Comparison of ENCODE assay signal across 14 cellular contexts in the genomic region with DNA sequence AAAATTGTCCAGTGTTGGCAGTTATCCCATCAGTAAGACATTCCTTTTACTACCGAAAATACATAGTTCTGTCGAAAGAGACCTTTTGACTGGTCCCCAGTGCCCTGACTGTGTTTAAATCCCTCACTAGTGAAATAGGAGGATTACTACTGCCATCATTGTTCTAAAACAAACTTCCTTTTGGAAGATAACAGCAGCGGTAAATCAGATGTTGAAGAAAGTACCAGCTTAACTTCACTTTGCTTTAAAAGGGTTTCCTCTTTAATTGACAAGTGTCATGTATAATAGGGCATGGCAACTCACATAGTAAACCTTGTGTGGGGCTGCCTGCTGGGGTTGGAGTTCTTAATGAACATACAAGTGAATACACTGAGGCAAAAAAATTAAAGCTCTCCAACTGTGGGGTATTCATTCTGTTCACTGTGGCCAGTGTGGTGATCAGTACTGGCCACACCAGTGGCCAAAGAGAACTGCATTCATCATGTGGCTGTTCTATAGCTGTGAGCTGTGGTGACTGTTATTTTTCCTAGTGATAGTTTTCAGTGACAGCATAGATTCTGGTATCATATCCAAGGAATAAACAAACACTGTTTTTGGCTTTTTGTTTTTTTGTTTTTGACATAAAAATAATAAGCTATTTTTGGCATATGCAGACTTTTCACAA.
DNase-seq lines count a peak whose midpoint lies in the region; ATAC-seq and TF ChIP-seq lines count a peak whose summit lies in the region.
"Had no signal": no experiment of that assay in that cellular context is flagged by ENCODE, and none has a peak within 500 bp of the region (broad histone marks: within the 10 kb centered on the region; RNA-seq: fewer than 3 reads in every experiment).

No MANE protein-coding gene starts in this region.

- no peaks in the 10 kb centered on the region for H3K9me2 ChIP-seq in GM23248 (ENCODE audit: insufficient read depth)

- dilution Hi-C loops in mammary epithelial cell (cut with HindIII; ENCODE audit: low sequenced_read_pairs): no loop called here

- no peak overlapping the region for H2AFZ ChIP-seq in GM23248
- H2AFZ ChIP-seq in mammary epithelial cell (ENCODE audit: low read depth, low read length): no peak overlapping the region
- no peak overlapping the region for H2AFZ ChIP-seq in smooth muscle cell (ENCODE audit: low read depth)

- peak overlapping the region; percentile 54 for H3K4me2 ChIP-seq in GM23248 (ENCODE audit: unreplicated experiment)
- peak overlapping the region; percentile 7 for H3K4me2 ChIP-seq in mammary epithelial cell (ENCODE audit: insufficient read depth, low read depth, low read length)
- H3K4me2 ChIP-seq in smooth muscle cell: peak overlapping the region; percentile 76

- H3K36me3 ChIP-seq in GM23248 (ENCODE audit: low read depth) (no peaks in the 10 kb centered on the region), mammary epithelial cell (ENCODE audit: insufficient read depth, low read length) (no peaks in the 10 kb centered on the region), smooth muscle cell (ENCODE audit: low read depth) (no peaks in the 10 kb centered on the region)

- DNase-seq in GM23248 (no peak), mammary epithelial cell (no peak), left lobe of liver (ENCODE audit: low spot score) (no peak), smooth muscle cell (lab: John Stamatoyannopoulos, UW; ENCODE audit: unreplicated experiment) (no peak), iPS-NIHi7 (ENCODE audit: extremely low spot score) (no peak), NCI-H510A treated with DMSO at 0.1 percent for 48 hours (lab: John Stamatoyannopoulos, UW) (no peak)
- DNase-seq in stimulated activated naive CD4-positive, alpha-beta T cell (lab: John Stamatoyannopoulos, UW): no peak
- DNase-seq: activated CD4-positive, alpha-beta memory T cell treated with anti-CD3 and anti-CD28 coated beads, Interleukin-2, amount 10 ng/mL, durations not matched to agents 7 days and 5 days; amygdala; mesendoderm; NCI-H187 treated with DMSO at 0.1 percent for 48 hours; NCI-H510A; nucleus accumbens had no signal

- peaks cover 27% of the 10 kb centered on the region for H3F3A ChIP-seq in GM23248 (ENCODE audit: insufficient read depth)
- peaks cover 16% of the 10 kb centered on the region for H3F3A ChIP-seq in smooth muscle cell (ENCODE audit: low read depth)

- BruUV-seq in mammary epithelial cell (replicated peaks; lab: Mats Ljungman, UMichigan): no TSS peak

- H3K9ac ChIP-seq in GM23248 (peak overlapping the region; percentile 57), mammary epithelial cell (ENCODE audit: insufficient read depth, low read length) (no peak overlapping the region), smooth muscle cell (ENCODE audit: low read depth) (no peak overlapping the region)

- H3K9me3 ChIP-seq in GM23248 (ENCODE audit: low read depth) (no peaks in the 10 kb centered on the region), mammary epithelial cell (replicated peaks; ENCODE audit: insufficient read depth, low read length) (no peaks in the 10 kb centered on the region), smooth muscle cell (replicated peaks; ENCODE audit: low read depth) (no peaks in the 10 kb centered on the region)

- H3K4me1 ChIP-seq in GM23248 (ENCODE audit: insufficient read depth): peaks cover 29% of the 10 kb centered on the region
- H3K4me1 ChIP-seq in mammary epithelial cell (ENCODE audit: insufficient read depth, low read length): peaks cover 9% of the 10 kb centered on the region
- H3K4me1 ChIP-seq in smooth muscle cell (ENCODE audit: low read depth): peaks cover 40% of the 10 kb centered on the region

- no peak for TF ChIP-seq CTCF in mammary epithelial cell (conservative IDR thresholded peaks at IDR 0.05 in 1 of 2, IDR thresholded peaks at IDR 0.05 in 1 of 2; ENCODE audit: extremely low read depth in 1 of 2, insufficient read depth in 1 of 2, low read depth in 1 of 2, low read length in 2 of 2)
- no peak for TF ChIP-seq CTCF in smooth muscle cell (IDR thresholded peaks at IDR 0.05; ENCODE audit: borderline replicate concordance, insufficient read depth, poor library complexity, severe bottlenecking)

- H3K27ac ChIP-seq in GM23248 (peak overlapping the region; percentile 70), mammary epithelial cell (ENCODE audit: insufficient read depth, low read depth, low read length) (no peak overlapping the region), smooth muscle cell (ENCODE audit: low read depth) (no peak overlapping the region)

- H4K20me1 ChIP-seq in GM23248 (ENCODE audit: insufficient read depth) (no peaks in the 10 kb centered on the region), mammary epithelial cell (ENCODE audit: insufficient read depth, low read length) (no peaks in the 10 kb centered on the region), smooth muscle cell (ENCODE audit: low read depth) (peaks cover 29% of the 10 kb centered on the region)

- H3K79me2 ChIP-seq in GM23248 (ENCODE audit: insufficient read depth): no peaks in the 10 kb centered on the region
- no peaks in the 10 kb centered on the region for H3K79me2 ChIP-seq in mammary epithelial cell (ENCODE audit: insufficient read depth, low read length)
- no peaks in the 10 kb centered on the region for H3K79me2 ChIP-seq in smooth muscle cell (ENCODE audit: low read depth)

- CTCF ChIA-PET in mammary epithelial cell (lab: Charles Lee; ENCODE audit: low non-redundant PET): interaction anchor here (0.6 kb wide), 2 partner anchors 9 to 10 kb away, joined by 4 read pairs; no protein-coding TSS in a partner anchor

- no peaks in the 10 kb centered on the region for H3K27me3 ChIP-seq in GM23248 (replicated peaks; ENCODE audit: insufficient read depth)
- H3K27me3 ChIP-seq in mammary epithelial cell (ENCODE audit: insufficient read depth, low read length): no peaks in the 10 kb centered on the region
- peaks cover 5% of the 10 kb centered on the region for H3K27me3 ChIP-seq in smooth muscle cell (ENCODE audit: low read depth)

- intact Hi-C loops in mammary epithelial cell (cut with micrococcal nuclease): no loop called here

- ATAC-seq in left lobe of liver (peak; percentile 14), GM18870 (IDR thresholded peaks at IDR 0.05; ENCODE audit: unreplicated experiment) (no peak)

- H3K4me3 ChIP-seq in GM23248: peak overlapping the region; percentile 30; the same call in 1 of the 2 replicates
- no peak overlapping the region for H3K4me3 ChIP-seq in mammary epithelial cell (replicated peaks in 1 of 3; ENCODE audit: insufficient read depth in 1 of 3, low read depth in 2 of 3, low read length in 3 of 3)
- H3K4me3 ChIP-seq in smooth muscle cell: no peak overlapping the region

- WGBS in GM23248 (ENCODE audit: low coverage in 1 of 2, low lambda C conversion rate in 2 of 2, missing lambda C conversion rate in 2 of 2), 2 experiments: 89 to 95% methylated on average over 3 of the region's 3 CpGs
- 100% methylated on average over 3 of the region's 3 CpGs for WGBS in mammary epithelial cell (ENCODE audit: low coverage, missing lambda C conversion rate)
- WGBS in smooth muscle cell (ENCODE audit: low lambda C conversion rate): 56% methylated on average over 3 of the region's 3 CpGs

- in situ Hi-C loops in GM23248 (cut with MboI): no loop called here
- in situ Hi-C loops in mammary epithelial cell (cut with MboI; ENCODE audit: low sequenced_read_pairs in 2 of 2): loop anchor here in 1 of 2 donors (25.0 kb wide), 1 partner anchor 106 kb away; no protein-coding TSS in a partner anchor

Comparison
In these comparisons a context has a peak if more than half of its experiments do, and no peak if none do; other contexts are left out.
1. H3K4me2 ChIP-seq: peak in every context shown above with its lines; median percentile 76 in smooth muscle cell; 54 in GM23248; 7 in mammary epithelial cell.